In the genomic region with DNA sequence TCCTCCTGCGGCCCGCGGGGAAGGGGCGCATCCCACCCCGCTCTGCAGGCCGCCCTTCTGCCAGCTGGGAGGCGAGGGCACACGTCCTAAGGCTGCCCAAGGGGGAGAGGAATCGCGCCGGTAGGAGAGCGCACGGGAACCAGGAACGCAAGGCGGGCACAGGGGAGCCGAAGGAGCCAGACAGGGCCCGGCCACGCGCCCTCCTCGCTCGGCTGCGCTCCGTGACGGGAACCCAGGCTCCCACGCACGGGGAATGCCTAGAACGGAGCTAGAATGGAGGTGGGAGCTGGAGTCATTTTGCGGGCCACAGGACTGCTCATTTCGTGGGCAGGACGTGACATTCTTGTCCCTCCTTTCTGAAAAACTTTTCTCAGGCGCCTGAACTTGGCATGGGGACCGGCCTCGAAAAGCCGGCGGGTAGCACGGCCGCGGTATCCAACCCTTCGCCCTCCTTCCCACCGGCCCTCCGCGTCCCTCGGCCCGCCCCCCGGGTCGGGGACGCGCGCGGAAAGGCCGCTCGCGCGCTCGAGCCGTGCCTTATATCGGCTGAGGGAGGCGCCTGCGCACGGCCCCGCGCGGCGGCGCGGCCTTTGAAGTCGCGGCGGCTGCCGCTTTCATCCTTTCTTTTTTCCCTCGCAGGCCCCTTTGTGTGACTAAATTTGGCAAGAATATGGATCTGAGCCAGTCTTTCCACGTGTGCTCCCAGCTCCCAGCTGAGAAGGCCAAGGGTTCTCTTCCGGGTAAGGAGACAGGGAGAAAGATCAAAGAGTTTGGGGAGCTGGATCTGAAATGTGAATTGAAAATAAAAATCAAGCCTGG, we compare ENCODE assay signal across 8 cellular contexts. TPM values are rescaled to one million over a fixed set of nuclear protein-coding genes. Genes with fewer than 3 reads are reported as not detected.
DNase-seq lines count a peak whose midpoint lies in the region; ATAC-seq and TF ChIP-seq lines count a peak whose summit lies in the region.

No MANE protein-coding gene starts in this region.

- DNase-seq in DND-41 (peak; percentile 88), H9 (peak; percentile 52), NCI-H1105 (lab: John Stamatoyannopoulos, UW) (peak; percentile 79), mesothelial cell of epicardium (ENCODE audit: low spot score in 2 of 2, unreplicated experiment in 2 of 2) (peak; percentile 73 to 84)
- peak; percentile 69 for DNase-seq in activated CD4-positive, alpha-beta T cell treated with anti-CD3 and anti-CD28 coated beads, Interleukin-2, amount 50 U/mL, for 1 hour
- DNase-seq in effector memory CD8-positive, alpha-beta T cell = peak in 1 of 3 experiments; percentile 22

- no peak overlapping the region for H2AK5ac ChIP-seq in H9 (ENCODE audit: insufficient read length, low read length)

- no peak overlapping the region for H3T11ph ChIP-seq in H9 (ENCODE audit: low read length)

- H4K5ac ChIP-seq in H9 (ENCODE audit: insufficient read length, low read depth, low read length) = no peak overlapping the region

- no peak overlapping the region for H3K18ac ChIP-seq in H9 (ENCODE audit: insufficient read length, low read depth, low read length)

- H3K4me3 ChIP-seq in DND-41 (ENCODE audit: low read depth in 1 of 2, low read length in 2 of 2) = peak overlapping the region; percentile 40 to 64; a peak in 3 of 4 replicates

- no peak overlapping the region for H2BK12ac ChIP-seq in H9 (ENCODE audit: insufficient read length, low read depth, low read length)

- H3K79me2 ChIP-seq in DND-41 (ENCODE audit: insufficient read depth, low read length) = peaks cover 63% of the 10 kb centered on the region
- no peaks in the 10 kb centered on the region for H3K79me2 ChIP-seq in H9 (ENCODE audit: insufficient read depth, low read length)

- H3K4ac ChIP-seq in H9 (ENCODE audit: low read depth, low read length) = no peak overlapping the region

- H3K4me1 ChIP-seq in DND-41 (ENCODE audit: insufficient read depth, low read length) (peaks cover 57% of the 10 kb centered on the region), H9 (ENCODE audit: insufficient read depth, low read length) (peaks cover 4% of the 10 kb centered on the region)

- no peak overlapping the region for H2BK120ac ChIP-seq in H9 (ENCODE audit: low read depth, low read length, poor library complexity, severe bottlenecking)

- H3K9me3 ChIP-seq in DND-41 (ENCODE audit: insufficient read depth, low read length, severe bottlenecking) (no peaks in the 10 kb centered on the region), H9 (ENCODE audit: control insufficient read depth, low read depth, low read length) (no peaks in the 10 kb centered on the region)

- H3K36me3 Mint-ChIP-seq in H9 (ENCODE audit: insufficient read depth in 1 of 3, low read depth in 3 of 3) = no peaks in the 10 kb centered on the region
- H3K36me3 Mint-ChIP-seq in effector memory CD8-positive, alpha-beta T cell (ENCODE audit: insufficient read depth) = no peaks in the 10 kb centered on the region
- no peaks in the 10 kb centered on the region for H3K36me3 Mint-ChIP-seq in mesothelial cell of epicardium
- H3K36me3 Mint-ChIP-seq in stimulated activated memory B cell treated with anti-CD40 and anti-IgM and Interleukin-4, amounts not matched to agents 10 μg/mL and 1 μg/mL and 100 μg/mL, for 72 hours = no peaks in the 10 kb centered on the region

- H3K4me2 ChIP-seq in DND-41 (ENCODE audit: insufficient read depth, low read length) = peak overlapping the region; percentile 65
- H3K4me2 ChIP-seq in H9 (ENCODE audit: insufficient read depth, insufficient read length, low read length) = peak overlapping the region; percentile 67

- H3K56ac ChIP-seq in H9 (ENCODE audit: insufficient read length, low read depth, low read length) = no peak overlapping the region

- no peak overlapping the region for H2BK20ac ChIP-seq in H9 (ENCODE audit: low read depth, low read length, poor library complexity, severe bottlenecking)

- H3K27ac Mint-ChIP-seq in H9 (no peak overlapping the region), mesothelial cell of epicardium (peak overlapping the region; percentile 96)
- H3K27ac Mint-ChIP-seq in effector memory CD8-positive, alpha-beta T cell = no peak overlapping the region
- no peak overlapping the region for H3K27ac Mint-ChIP-seq in stimulated activated memory B cell treated with anti-CD40 and anti-IgM and Interleukin-4, amounts not matched to agents 10 μg/mL and 1 μg/mL and 100 μg/mL, for 72 hours

- H3K36me3 ChIP-seq in DND-41 (ENCODE audit: insufficient read depth, low read length) = peaks cover 31% of the 10 kb centered on the region

- H3K4me1 Mint-ChIP-seq in H9 (peaks cover 34 to 41% of the 10 kb centered on the region in 2 experiments), mesothelial cell of epicardium (peaks cover 46% of the 10 kb centered on the region)
- peaks cover 21 to 24% of the 10 kb centered on the region in 2 donors for H3K4me1 Mint-ChIP-seq in effector memory CD8-positive, alpha-beta T cell (ENCODE audit: low read depth in 2 of 2)
- peaks cover 37% of the 10 kb centered on the region for H3K4me1 Mint-ChIP-seq in stimulated activated memory B cell treated with anti-CD40 and anti-IgM and Interleukin-4, amounts not matched to agents 10 μg/mL and 1 μg/mL and 100 μg/mL, for 72 hours

- no peak overlapping the region for H3K23ac ChIP-seq in H9 (ENCODE audit: insufficient read length, low read depth, low read length)

- no peak for TF ChIP-seq CTCF in DND-41 (IDR thresholded peaks at IDR 0.05; ENCODE audit: borderline replicate concordance, extremely low read depth, low read length, poor library complexity, severe bottlenecking)
- TF ChIP-seq CTCF in H9 (conservative IDR thresholded peaks at IDR 0.05) = no peak
- TF ChIP-seq CTCF in mesothelial cell of epicardium (IDR thresholded peaks at IDR 0.05; ENCODE audit: unreplicated experiment) = no peak

- H3K23me2 ChIP-seq in H9 (ENCODE audit: insufficient read length, low read depth, low read length, poor library complexity, severe bottlenecking) = peaks cover 24% of the 10 kb centered on the region

- peak overlapping the region; percentile 95 for H3K27ac ChIP-seq in DND-41 (ENCODE audit: low read length)
- H3K27ac ChIP-seq in H9 (ENCODE audit: insufficient read length, low read depth, low read length) = no peak overlapping the region

- H2BK5ac ChIP-seq in H9 (ENCODE audit: insufficient read length, low read length) = no peak overlapping the region

- no peak overlapping the region for H4K8ac ChIP-seq in H9 (replicated peaks; ENCODE audit: insufficient read length, low read depth, low read length)

- H3K27me3 Mint-ChIP-seq in H9 (ENCODE audit: low read depth) (peaks cover 99% of the 10 kb centered on the region), mesothelial cell of epicardium (ENCODE audit: low read depth) (peaks cover 26% of the 10 kb centered on the region)
- peaks cover 59 to 71% of the 10 kb centered on the region in 2 donors for H3K27me3 Mint-ChIP-seq in effector memory CD8-positive, alpha-beta T cell
- H3K27me3 Mint-ChIP-seq in stimulated activated memory B cell treated with anti-CD40 and anti-IgM and Interleukin-4, amounts not matched to agents 10 μg/mL and 1 μg/mL and 100 μg/mL, for 72 hours = peaks cover 76% of the 10 kb centered on the region

- H3K27me3 ChIP-seq in DND-41 (ENCODE audit: insufficient read depth, low read length, poor library complexity) (no peaks in the 10 kb centered on the region), H9 (ENCODE audit: insufficient read depth, low read length) (peaks cover 67% of the 10 kb centered on the region)

- H4K20me1 ChIP-seq in DND-41 (ENCODE audit: insufficient read depth, low read length) (no peaks in the 10 kb centered on the region), H9 (ENCODE audit: control insufficient read depth, insufficient read depth, insufficient read length) (no peaks in the 10 kb centered on the region)

- H3K14ac ChIP-seq in H9 (ENCODE audit: insufficient read depth, low read length) = no peak overlapping the region

- H3K9me3 Mint-ChIP-seq in H9 = peaks cover 0 to 3% of the 10 kb centered on the region in 2 experiments; a peak in 2 of 5 replicates
- H3K9me3 Mint-ChIP-seq in effector memory CD8-positive, alpha-beta T cell = no peaks in the 10 kb centered on the region
- no peaks in the 10 kb centered on the region for H3K9me3 Mint-ChIP-seq in mesothelial cell of epicardium
- no peaks in the 10 kb centered on the region for H3K9me3 Mint-ChIP-seq in stimulated activated memory B cell treated with anti-CD40 and anti-IgM and Interleukin-4, amounts not matched to agents 10 μg/mL and 1 μg/mL and 100 μg/mL, for 72 hours

- H3K79me1 ChIP-seq in H9 (ENCODE audit: insufficient read depth, low read depth, low read length, poor library complexity, severe bottlenecking) = no peaks in the 10 kb centered on the region

- H2BK15ac ChIP-seq in H9 (ENCODE audit: low read depth, low read length) = no peak overlapping the region

- ATAC-seq in DND-41 (ENCODE audit: insufficient read depth, low read depth) (peak; percentile 27), GM19455 (IDR thresholded peaks at IDR 0.05; ENCODE audit: unreplicated experiment) (no peak)
- peak; percentile 62 for ATAC-seq in effector memory CD8-positive, alpha-beta T cell (replicated peaks)
- ATAC-seq in stimulated activated memory B cell treated with anti-CD40 and anti-IgM and Interleukin-4, amounts not matched to agents 10 μg/mL and 1 μg/mL and 100 μg/mL, for 72 hours = peak; percentile 49

- H2AFZ ChIP-seq in DND-41 (ENCODE audit: low read depth, low read length) (peak overlapping the region; percentile 69), H9 (ENCODE audit: low read length) (no peak overlapping the region)

- H3K9ac ChIP-seq in DND-41 (ENCODE audit: low read depth, low read length) = peak overlapping the region; percentile 95
- no peak overlapping the region for H3K9ac ChIP-seq in H9 (ENCODE audit: extremely low read depth, insufficient read length, low read length)

- WGBS in H9 (ENCODE audit: extremely low coverage, insufficient read length, low lambda C conversion rate) = no CpG with 5 or more reads among the region's 73 CpGs

- no peak overlapping the region for H4K91ac ChIP-seq in H9 (ENCODE audit: insufficient read length, low read depth, low read length)

- H3K4me3 Mint-ChIP-seq in H9 (peak overlapping the region; percentile 43 to 81), mesothelial cell of epicardium (peak overlapping the region; percentile 73)
- H3K4me3 Mint-ChIP-seq in effector memory CD8-positive, alpha-beta T cell = peak overlapping the region; percentile 63 to 77
- H3K4me3 Mint-ChIP-seq in stimulated activated memory B cell treated with anti-CD40 and anti-IgM and Interleukin-4, amounts not matched to agents 10 μg/mL and 1 μg/mL and 100 μg/mL, for 72 hours = peak overlapping the region; percentile 71

RNA-seq across cellular contexts. Expression of gene LEF1, which starts 4.3 kb away (rescaled TPM):
- total RNA-seq in H9 (2021) = 2.5 and 3.4 TPM in 2 replicates
- 72.4 to 76.8 TPM (median 76.6 TPM) in 3 replicates for total RNA-seq in mesothelial cell of epicardium

Comparison
In these comparisons a context has a peak if more than half of its experiments do, and no peak if none do; other contexts are left out.
1. RNA of gene LEF1, which starts 4.3 kb away (total RNA-seq): 72.4 to 76.8 TPM in mesothelial cell of epicardium; 2.5 to 3.4 TPM in H9; every median in the first group is over 10 times any median in the second.
2. Peak in every context shown above with its lines, with median percentiles within 50 percentile points of each other: H3K4me3 Mint-ChIP-seq.